ENCODE assay signal across 1 cellular context in the genomic region with DNA sequence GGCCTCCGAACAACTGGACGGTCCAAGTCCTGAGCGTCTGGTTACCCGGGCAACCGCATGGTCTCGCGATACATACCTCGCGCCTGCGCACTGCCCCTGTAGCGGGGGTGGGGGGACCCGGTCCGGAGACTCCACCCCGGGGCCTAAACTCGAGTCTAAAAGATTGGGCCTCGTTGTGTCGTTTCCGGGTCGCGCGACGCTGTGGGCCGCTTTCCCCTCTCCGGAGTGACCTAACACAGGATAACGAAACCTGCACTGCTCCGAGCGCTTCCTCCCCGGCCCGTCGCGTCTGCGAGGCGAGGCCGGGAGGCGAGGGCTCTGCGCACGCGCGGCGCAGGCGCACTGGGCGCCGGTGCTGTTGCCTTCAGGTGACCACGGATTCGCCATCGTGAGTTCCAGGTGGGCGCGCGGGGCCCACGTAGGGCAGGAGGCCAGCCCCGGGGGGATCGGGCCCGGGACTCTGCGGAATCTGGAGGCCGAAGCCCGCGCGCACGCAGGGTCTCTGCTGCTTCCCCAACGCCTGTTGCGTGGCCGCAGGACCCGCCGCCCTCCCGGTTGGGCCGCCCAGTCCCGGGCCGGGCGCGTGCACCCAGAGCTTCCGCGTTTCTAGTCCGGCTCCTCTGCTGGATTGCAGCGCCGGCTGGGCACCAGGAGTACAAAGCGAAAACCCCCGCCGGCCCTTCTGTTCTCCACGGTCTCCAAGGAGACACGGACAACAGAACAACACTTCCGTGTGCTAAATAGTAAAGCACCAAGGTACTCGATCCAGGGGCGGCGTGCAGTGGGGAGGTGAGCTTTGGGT.
TF ChIP-seq lines count a peak whose summit lies in the region.

A gene with protein sequence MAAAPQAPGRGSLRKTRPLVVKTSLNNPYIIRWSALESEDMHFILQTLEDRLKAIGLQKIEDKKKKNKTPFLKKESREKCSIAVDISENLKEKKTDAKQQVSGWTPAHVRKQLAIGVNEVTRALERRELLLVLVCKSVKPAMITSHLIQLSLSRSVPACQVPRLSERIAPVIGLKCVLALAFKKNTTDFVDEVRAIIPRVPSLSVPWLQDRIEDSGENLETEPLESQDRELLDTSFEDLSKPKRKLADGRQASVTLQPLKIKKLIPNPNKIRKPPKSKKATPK (plus strand): TSS at position 345 of the 802 bp plus-strand sequence. CDS start 5,960 bp downstream, outside the sequence.

TF ChIP-seq in K562, 482 proteins besides CTCF, POLR2A, EP300 and RAD21 (continued from another document and continues in another):
- TF ChIP-seq NONO (IDR thresholded peaks at IDR 0.05; ENCODE audit: low read depth in 2 of 2, low read length in 1 of 2) (peak; percentile 59 to 73), HCFC1 (IDR thresholded peaks at IDR 0.05; ENCODE audit: low read depth, low read length) (peak; percentile 57), PRPF4 (IDR thresholded peaks at IDR 0.05; ENCODE audit: insufficient read depth, low read depth, low read length, poor library complexity, severe bottlenecking) (peak; percentile 26), CBFA2T3 (IDR thresholded peaks at IDR 0.05) (peak; percentile 9; the same call in 1 of the 2 replicates), SMAD4 (CRISPR knock-in tag; conservative IDR thresholded peaks at IDR 0.05) (peak; percentile 21; the same call in 1 of the 2 replicates), GABPB1 (CRISPR knock-in tag; IDR thresholded peaks at IDR 0.05) (peak; percentile 86), ETS2 (tag; IDR thresholded peaks at IDR 0.05; ENCODE audit: borderline replicate concordance, poor library complexity, severe bottlenecking) (no peak), BACH1 (tag; IDR thresholded peaks at IDR 0.05) (no peak), SMARCA5 (IDR thresholded peaks at IDR 0.05) (no peak), NRF1 (conservative IDR thresholded peaks at IDR 0.05 in 1 of 2, IDR thresholded peaks at IDR 0.05 in 1 of 2) (peak; percentile 100), CTBP1 (IDR thresholded peaks at IDR 0.05; ENCODE audit: borderline replicate concordance) (peak; percentile 72), KLF1 (tag; IDR thresholded peaks at IDR 0.05) (no peak), PTTG1 (tag; IDR thresholded peaks at IDR 0.05; ENCODE audit: low read depth) (no peak), BDP1 (IDR thresholded peaks at IDR 0.05; ENCODE audit: insufficient read depth, insufficient read length) (no peak), GABPA (tag; conservative IDR thresholded peaks at IDR 0.05; ENCODE audit: low read depth) (peak; percentile 77), CREM (IDR thresholded peaks at IDR 0.05; ENCODE audit: low read depth) (peak; percentile 59; the same call in 1 of the 2 replicates), ZNF644 (tag; IDR thresholded peaks at IDR 0.05; ENCODE audit: low read depth) (no peak), BRD4 (IDR thresholded peaks at IDR 0.05) (0 out of 2 replicates have a peak, but pooled peaks have one; percentile 36), ZNF384 (IDR thresholded peaks at IDR 0.05; ENCODE audit: low read depth, low read length) (no peak), FOS (IDR thresholded peaks at IDR 0.05; ENCODE audit: extremely low read depth, insufficient read length) (no peak), TEAD1 (CRISPR knock-in tag; IDR thresholded peaks at IDR 0.05) (0 out of 4 replicates have a peak, but pooled peaks of 1 of the 2 experiments have one; percentile 17), HMGN3 (IDR thresholded peaks at IDR 0.05; ENCODE audit: borderline replicate concordance, extremely low read depth, insufficient read length, low read depth, low read length) (peak; percentile 17), FOXJ2 (tag; IDR thresholded peaks at IDR 0.05) (peak; percentile 83), RBM15 (IDR thresholded peaks at IDR 0.05; ENCODE audit: insufficient read depth, low read length) (no peak), NR2C1 (IDR thresholded peaks at IDR 0.05) (peak; percentile 44; the same call in 1 of the 2 replicates), NR2C1 (tag; IDR thresholded peaks at IDR 0.05) (peak; percentile 72), FUS (optimal IDR thresholded peaks at IDR 0.05; ENCODE audit: low read depth, low read length) (peak; percentile 58), HNRNPLL (IDR thresholded peaks at IDR 0.05; ENCODE audit: low read depth, low read length, poor library complexity, severe bottlenecking) (peak; percentile 75)
- TF ChIP-seq, protein P1, sequence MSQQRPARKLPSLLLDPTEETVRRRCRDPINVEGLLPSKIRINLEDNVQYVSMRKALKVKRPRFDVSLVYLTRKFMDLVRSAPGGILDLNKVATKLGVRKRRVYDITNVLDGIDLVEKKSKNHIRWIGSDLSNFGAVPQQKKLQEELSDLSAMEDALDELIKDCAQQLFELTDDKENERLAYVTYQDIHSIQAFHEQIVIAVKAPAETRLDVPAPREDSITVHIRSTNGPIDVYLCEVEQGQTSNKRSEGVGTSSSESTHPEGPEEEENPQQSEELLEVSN (IDR thresholded peaks at IDR 0.05; ENCODE audit: borderline replicate concordance in 1 of 2, extremely low read depth in 1 of 2, insufficient read depth in 1 of 2, insufficient read length in 1 of 2, low read depth in 1 of 2, low read length in 1 of 2, poor library complexity in 1 of 2, severe bottlenecking in 1 of 2) = peak; percentile 70 to 80
- TF ChIP-seq, protein P2, sequence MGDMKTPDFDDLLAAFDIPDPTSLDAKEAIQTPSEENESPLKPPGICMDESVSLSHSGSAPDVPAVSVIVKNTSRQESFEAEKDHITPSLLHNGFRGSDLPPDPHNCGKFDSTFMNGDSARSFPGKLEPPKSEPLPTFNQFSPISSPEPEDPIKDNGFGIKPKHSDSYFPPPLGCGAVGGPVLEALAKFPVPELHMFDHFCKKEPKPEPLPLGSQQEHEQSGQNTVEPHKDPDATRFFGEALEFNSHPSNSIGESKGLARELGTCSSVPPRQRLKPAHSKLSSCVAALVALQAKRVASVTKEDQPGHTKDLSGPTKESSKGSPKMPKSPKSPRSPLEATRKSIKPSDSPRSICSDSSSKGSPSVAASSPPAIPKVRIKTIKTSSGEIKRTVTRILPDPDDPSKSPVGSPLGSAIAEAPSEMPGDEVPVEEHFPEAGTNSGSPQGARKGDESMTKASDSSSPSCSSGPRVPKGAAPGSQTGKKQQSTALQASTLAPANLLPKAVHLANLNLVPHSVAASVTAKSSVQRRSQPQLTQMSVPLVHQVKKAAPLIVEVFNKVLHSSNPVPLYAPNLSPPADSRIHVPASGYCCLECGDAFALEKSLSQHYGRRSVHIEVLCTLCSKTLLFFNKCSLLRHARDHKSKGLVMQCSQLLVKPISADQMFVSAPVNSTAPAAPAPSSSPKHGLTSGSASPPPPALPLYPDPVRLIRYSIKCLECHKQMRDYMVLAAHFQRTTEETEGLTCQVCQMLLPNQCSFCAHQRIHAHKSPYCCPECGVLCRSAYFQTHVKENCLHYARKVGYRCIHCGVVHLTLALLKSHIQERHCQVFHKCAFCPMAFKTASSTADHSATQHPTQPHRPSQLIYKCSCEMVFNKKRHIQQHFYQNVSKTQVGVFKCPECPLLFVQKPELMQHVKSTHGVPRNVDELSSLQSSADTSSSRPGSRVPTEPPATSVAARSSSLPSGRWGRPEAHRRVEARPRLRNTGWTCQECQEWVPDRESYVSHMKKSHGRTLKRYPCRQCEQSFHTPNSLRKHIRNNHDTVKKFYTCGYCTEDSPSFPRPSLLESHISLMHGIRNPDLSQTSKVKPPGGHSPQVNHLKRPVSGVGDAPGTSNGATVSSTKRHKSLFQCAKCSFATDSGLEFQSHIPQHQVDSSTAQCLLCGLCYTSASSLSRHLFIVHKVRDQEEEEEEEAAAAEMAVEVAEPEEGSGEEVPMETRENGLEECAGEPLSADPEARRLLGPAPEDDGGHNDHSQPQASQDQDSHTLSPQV (IDR thresholded peaks at IDR 0.05) = peak; percentile 52; the same call in 1 of the 2 replicates
- TF ChIP-seq, protein P3, sequence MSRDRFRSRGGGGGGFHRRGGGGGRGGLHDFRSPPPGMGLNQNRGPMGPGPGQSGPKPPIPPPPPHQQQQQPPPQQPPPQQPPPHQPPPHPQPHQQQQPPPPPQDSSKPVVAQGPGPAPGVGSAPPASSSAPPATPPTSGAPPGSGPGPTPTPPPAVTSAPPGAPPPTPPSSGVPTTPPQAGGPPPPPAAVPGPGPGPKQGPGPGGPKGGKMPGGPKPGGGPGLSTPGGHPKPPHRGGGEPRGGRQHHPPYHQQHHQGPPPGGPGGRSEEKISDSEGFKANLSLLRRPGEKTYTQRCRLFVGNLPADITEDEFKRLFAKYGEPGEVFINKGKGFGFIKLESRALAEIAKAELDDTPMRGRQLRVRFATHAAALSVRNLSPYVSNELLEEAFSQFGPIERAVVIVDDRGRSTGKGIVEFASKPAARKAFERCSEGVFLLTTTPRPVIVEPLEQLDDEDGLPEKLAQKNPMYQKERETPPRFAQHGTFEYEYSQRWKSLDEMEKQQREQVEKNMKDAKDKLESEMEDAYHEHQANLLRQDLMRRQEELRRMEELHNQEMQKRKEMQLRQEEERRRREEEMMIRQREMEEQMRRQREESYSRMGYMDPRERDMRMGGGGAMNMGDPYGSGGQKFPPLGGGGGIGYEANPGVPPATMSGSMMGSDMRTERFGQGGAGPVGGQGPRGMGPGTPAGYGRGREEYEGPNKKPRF (IDR thresholded peaks at IDR 0.05; ENCODE audit: low read depth, low read length) = no peak
- TF ChIP-seq, protein P4, sequence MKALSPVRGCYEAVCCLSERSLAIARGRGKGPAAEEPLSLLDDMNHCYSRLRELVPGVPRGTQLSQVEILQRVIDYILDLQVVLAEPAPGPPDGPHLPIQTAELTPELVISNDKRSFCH (CRISPR knock-in tag; IDR thresholded peaks at IDR 0.05) = no peak
- TF ChIP-seq, protein P4 (tag; IDR thresholded peaks at IDR 0.05) = no peak
- TF ChIP-seq, protein P5, sequence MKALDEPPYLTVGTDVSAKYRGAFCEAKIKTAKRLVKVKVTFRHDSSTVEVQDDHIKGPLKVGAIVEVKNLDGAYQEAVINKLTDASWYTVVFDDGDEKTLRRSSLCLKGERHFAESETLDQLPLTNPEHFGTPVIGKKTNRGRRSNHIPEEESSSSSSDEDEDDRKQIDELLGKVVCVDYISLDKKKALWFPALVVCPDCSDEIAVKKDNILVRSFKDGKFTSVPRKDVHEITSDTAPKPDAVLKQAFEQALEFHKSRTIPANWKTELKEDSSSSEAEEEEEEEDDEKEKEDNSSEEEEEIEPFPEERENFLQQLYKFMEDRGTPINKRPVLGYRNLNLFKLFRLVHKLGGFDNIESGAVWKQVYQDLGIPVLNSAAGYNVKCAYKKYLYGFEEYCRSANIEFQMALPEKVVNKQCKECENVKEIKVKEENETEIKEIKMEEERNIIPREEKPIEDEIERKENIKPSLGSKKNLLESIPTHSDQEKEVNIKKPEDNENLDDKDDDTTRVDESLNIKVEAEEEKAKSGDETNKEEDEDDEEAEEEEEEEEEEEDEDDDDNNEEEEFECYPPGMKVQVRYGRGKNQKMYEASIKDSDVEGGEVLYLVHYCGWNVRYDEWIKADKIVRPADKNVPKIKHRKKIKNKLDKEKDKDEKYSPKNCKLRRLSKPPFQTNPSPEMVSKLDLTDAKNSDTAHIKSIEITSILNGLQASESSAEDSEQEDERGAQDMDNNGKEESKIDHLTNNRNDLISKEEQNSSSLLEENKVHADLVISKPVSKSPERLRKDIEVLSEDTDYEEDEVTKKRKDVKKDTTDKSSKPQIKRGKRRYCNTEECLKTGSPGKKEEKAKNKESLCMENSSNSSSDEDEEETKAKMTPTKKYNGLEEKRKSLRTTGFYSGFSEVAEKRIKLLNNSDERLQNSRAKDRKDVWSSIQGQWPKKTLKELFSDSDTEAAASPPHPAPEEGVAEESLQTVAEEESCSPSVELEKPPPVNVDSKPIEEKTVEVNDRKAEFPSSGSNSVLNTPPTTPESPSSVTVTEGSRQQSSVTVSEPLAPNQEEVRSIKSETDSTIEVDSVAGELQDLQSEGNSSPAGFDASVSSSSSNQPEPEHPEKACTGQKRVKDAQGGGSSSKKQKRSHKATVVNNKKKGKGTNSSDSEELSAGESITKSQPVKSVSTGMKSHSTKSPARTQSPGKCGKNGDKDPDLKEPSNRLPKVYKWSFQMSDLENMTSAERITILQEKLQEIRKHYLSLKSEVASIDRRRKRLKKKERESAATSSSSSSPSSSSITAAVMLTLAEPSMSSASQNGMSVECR (CRISPR knock-in tag; IDR thresholded peaks at IDR 0.05) = peak; percentile 57; the same call in 1 of the 2 replicates
- TF ChIP-seq, protein P6, sequence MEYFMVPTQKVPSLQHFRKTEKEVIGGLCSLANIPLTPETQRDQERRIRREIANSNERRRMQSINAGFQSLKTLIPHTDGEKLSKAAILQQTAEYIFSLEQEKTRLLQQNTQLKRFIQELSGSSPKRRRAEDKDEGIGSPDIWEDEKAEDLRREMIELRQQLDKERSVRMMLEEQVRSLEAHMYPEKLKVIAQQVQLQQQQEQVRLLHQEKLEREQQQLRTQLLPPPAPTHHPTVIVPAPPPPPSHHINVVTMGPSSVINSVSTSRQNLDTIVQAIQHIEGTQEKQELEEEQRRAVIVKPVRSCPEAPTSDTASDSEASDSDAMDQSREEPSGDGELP (CRISPR knock-in tag; IDR thresholded peaks at IDR 0.05; ENCODE audit: borderline replicate concordance) = peak; percentile 82
- TF ChIP-seq, protein P7, sequence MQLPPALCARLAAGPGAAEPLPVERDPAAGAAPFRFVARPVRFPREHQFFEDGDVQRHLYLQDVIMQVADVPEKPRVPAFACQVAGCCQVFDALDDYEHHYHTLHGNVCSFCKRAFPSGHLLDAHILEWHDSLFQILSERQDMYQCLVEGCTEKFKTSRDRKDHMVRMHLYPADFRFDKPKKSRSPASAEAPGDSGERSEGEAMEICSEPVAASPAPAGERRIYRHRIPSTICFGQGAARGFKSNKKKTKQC (CRISPR knock-in tag; IDR thresholded peaks at IDR 0.05) = peak; percentile 4; the same call in 1 of the 2 replicates
- TF ChIP-seq, protein P8, sequence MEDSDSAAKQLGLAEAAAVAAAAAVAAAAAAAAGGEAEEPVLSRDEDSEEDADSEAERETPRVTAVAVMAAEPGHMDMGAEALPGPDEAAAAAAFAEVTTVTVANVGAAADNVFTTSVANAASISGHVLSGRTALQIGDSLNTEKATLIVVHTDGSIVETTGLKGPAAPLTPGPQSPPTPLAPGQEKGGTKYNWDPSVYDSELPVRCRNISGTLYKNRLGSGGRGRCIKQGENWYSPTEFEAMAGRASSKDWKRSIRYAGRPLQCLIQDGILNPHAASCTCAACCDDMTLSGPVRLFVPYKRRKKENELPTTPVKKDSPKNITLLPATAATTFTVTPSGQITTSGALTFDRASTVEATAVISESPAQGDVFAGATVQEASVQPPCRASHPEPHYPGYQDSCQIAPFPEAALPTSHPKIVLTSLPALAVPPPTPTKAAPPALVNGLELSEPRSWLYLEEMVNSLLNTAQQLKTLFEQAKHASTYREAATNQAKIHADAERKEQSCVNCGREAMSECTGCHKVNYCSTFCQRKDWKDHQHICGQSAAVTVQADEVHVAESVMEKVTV (CRISPR knock-in tag; IDR thresholded peaks at IDR 0.05) = no peak
- TF ChIP-seq, protein P9, sequence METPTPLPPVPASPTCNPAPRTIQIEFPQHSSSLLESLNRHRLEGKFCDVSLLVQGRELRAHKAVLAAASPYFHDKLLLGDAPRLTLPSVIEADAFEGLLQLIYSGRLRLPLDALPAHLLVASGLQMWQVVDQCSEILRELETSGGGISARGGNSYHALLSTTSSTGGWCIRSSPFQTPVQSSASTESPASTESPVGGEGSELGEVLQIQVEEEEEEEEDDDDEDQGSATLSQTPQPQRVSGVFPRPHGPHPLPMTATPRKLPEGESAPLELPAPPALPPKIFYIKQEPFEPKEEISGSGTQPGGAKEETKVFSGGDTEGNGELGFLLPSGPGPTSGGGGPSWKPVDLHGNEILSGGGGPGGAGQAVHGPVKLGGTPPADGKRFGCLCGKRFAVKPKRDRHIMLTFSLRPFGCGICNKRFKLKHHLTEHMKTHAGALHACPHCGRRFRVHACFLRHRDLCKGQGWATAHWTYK (CRISPR knock-in tag; IDR thresholded peaks at IDR 0.05) = peak; percentile 83; the same call in 1 of the 2 replicates
